ENCODE assay signal across 1 cellular context in the genomic region with DNA sequence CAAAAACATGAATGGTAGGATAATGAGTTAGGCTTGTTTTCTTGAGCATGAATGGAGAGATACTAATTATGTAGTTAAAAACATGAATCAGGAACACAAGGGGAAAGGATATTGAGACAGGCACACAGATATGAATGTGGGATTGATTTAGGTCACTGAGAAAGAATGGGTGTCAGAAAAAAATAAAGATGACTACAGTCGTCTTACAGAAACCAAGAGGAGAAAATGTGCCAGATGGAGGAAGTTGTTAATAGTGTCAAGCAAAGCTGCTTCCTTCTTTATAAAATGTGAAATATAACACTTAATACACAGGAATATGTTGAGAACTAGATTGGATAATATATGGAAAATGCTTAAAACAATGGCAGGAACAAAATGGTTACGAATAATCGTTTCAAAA.
TF ChIP-seq lines count a peak whose summit lies in the region.

No MANE protein-coding gene starts in this region.

TF ChIP-seq in GM23338, 12 proteins besides CTCF, POLR2A, EP300 and RAD21 (continued from another document):
- TF ChIP-seq, protein P1, sequence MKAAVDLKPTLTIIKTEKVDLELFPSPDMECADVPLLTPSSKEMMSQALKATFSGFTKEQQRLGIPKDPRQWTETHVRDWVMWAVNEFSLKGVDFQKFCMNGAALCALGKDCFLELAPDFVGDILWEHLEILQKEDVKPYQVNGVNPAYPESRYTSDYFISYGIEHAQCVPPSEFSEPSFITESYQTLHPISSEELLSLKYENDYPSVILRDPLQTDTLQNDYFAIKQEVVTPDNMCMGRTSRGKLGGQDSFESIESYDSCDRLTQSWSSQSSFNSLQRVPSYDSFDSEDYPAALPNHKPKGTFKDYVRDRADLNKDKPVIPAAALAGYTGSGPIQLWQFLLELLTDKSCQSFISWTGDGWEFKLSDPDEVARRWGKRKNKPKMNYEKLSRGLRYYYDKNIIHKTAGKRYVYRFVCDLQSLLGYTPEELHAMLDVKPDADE (IDR thresholded peaks at IDR 0.05) = no peak
- TF ChIP-seq, protein P2, sequence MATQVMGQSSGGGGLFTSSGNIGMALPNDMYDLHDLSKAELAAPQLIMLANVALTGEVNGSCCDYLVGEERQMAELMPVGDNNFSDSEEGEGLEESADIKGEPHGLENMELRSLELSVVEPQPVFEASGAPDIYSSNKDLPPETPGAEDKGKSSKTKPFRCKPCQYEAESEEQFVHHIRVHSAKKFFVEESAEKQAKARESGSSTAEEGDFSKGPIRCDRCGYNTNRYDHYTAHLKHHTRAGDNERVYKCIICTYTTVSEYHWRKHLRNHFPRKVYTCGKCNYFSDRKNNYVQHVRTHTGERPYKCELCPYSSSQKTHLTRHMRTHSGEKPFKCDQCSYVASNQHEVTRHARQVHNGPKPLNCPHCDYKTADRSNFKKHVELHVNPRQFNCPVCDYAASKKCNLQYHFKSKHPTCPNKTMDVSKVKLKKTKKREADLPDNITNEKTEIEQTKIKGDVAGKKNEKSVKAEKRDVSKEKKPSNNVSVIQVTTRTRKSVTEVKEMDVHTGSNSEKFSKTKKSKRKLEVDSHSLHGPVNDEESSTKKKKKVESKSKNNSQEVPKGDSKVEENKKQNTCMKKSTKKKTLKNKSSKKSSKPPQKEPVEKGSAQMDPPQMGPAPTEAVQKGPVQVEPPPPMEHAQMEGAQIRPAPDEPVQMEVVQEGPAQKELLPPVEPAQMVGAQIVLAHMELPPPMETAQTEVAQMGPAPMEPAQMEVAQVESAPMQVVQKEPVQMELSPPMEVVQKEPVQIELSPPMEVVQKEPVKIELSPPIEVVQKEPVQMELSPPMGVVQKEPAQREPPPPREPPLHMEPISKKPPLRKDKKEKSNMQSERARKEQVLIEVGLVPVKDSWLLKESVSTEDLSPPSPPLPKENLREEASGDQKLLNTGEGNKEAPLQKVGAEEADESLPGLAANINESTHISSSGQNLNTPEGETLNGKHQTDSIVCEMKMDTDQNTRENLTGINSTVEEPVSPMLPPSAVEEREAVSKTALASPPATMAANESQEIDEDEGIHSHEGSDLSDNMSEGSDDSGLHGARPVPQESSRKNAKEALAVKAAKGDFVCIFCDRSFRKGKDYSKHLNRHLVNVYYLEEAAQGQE (IDR thresholded peaks at IDR 0.05; ENCODE audit: unreplicated experiment) = no peak
- TF ChIP-seq POLR2AphosphoS5 (IDR thresholded peaks at IDR 0.05; ENCODE audit: low read depth) = no peak
